8 cellular contexts compared by ENCODE assay signal in genomic region chr9:131734165-131734610, GRCh38. TPM values are rescaled to one million over a fixed set of nuclear protein-coding genes. Genes with fewer than 3 reads are reported as not detected.
DNase-seq lines count a peak whose midpoint lies in the region; ATAC-seq, FAIRE-seq and TF ChIP-seq lines count a peak whose summit lies in the region.

No MANE protein-coding gene starts in this region.

- peak; percentile 58 for FAIRE-seq in GM19239 (lab: Jason Lieb, UNC)

- H3K27me3 Mint-ChIP-seq in central memory CD8-positive, alpha-beta T cell, result no peaks in the 10 kb centered on the region
- H3K27me3 Mint-ChIP-seq in nephron (ENCODE audit: low read depth), result no peaks in the 10 kb centered on the region

- H3K4me1 ChIP-seq in SJCRH30, result peaks cover 66% of the 10 kb centered on the region

- DNase-seq in GM19239 (ENCODE audit: insufficient read length, low spot score) (no peak), SJCRH30 (peak; percentile 84 to 88), foreskin fibroblast (no peak), NCI-H1092 treated with DMSO at 0.1 percent for 48 hours (lab: John Stamatoyannopoulos, UW) (no peak), medulla oblongata (ENCODE audit: extremely low spot score) (no peak)
- peak; percentile 51 to 66 for DNase-seq in central memory CD8-positive, alpha-beta T cell (ENCODE audit: low spot score in 2 of 2)

- no peaks in the 10 kb centered on the region for H3K36me3 ChIP-seq in SJCRH30

- H3K4me3 Mint-ChIP-seq in central memory CD8-positive, alpha-beta T cell, result peak overlapping the region; percentile 71
- H3K4me3 Mint-ChIP-seq in nephron, result peak overlapping the region in 2 of 3 experiments; percentile 57 to 64

- peaks cover 40% of the 10 kb centered on the region for H3K36me3 Mint-ChIP-seq in central memory CD8-positive, alpha-beta T cell (ENCODE audit: insufficient read depth)
- peaks cover 8% of the 10 kb centered on the region for H3K36me3 Mint-ChIP-seq in nephron (ENCODE audit: low read depth)

- no peak for TF ChIP-seq CTCF in 22Rv1 (IDR thresholded peaks at IDR 0.05)
- TF ChIP-seq CTCF in nephron (IDR thresholded peaks at IDR 0.05; ENCODE audit: unreplicated experiment in 3 of 3), result no peak
- no peak for TF ChIP-seq CTCF in foreskin fibroblast (IDR thresholded peaks at IDR 0.05; ENCODE audit: low read depth, low read length)

- H3K9me3 ChIP-seq in SJCRH30 (replicated peaks), result no peaks in the 10 kb centered on the region

- peak overlapping the region; percentile 91 for H3K27ac Mint-ChIP-seq in central memory CD8-positive, alpha-beta T cell (ENCODE audit: low read depth)
- H3K27ac Mint-ChIP-seq in nephron, result peak overlapping the region in 2 of 3 experiments; percentile 8 to 80

- ATAC-seq in central memory CD8-positive, alpha-beta T cell (replicated peaks; ENCODE audit: extremely low read depth, poor library complexity, severe bottlenecking), result peak; percentile 20

- H3K9me3 Mint-ChIP-seq in central memory CD8-positive, alpha-beta T cell, result no peaks in the 10 kb centered on the region
- no peaks in the 10 kb centered on the region for H3K9me3 Mint-ChIP-seq in nephron

- H3K4me3 ChIP-seq in SJCRH30, result no peak overlapping the region
- H3K4me3 ChIP-seq in foreskin fibroblast (ENCODE audit: low read depth in 1 of 2, low read length in 2 of 2), result no peak overlapping the region

- H3K27ac ChIP-seq in 22Rv1 (peak overlapping the region; percentile 44; the same call in 1 of the 2 replicates), SJCRH30 (peak overlapping the region; percentile 91)

- no peaks in the 10 kb centered on the region for H3K27me3 ChIP-seq in SJCRH30

- H3K4me1 Mint-ChIP-seq in central memory CD8-positive, alpha-beta T cell, result peaks cover 78% of the 10 kb centered on the region
- peaks cover 67% of the 10 kb centered on the region for H3K4me1 Mint-ChIP-seq in nephron

RNA-seq across cellular contexts. Expression of gene RAPGEF1, which starts 5.7 kb away (rescaled TPM):
- total RNA-seq in SJCRH30 (2014; rRNA removed; shearing (Covaris generic)), result 78.5 and 82.0 TPM in 2 replicates

Comparison
In these comparisons a context has a peak if more than half of its experiments do, and no peak if none do; other contexts are left out.
1. DNase-seq: peak in SJCRH30 (2 of 2) and central memory CD8-positive, alpha-beta T cell (2 of 2); none in GM19239 (single experiment), foreskin fibroblast (0 of 2), NCI-H1092 treated with DMSO at 0.1 percent for 48 hours (single experiment) and medulla oblongata (single experiment).